ENCODE assay signal across 24 cellular contexts in the genomic region with DNA sequence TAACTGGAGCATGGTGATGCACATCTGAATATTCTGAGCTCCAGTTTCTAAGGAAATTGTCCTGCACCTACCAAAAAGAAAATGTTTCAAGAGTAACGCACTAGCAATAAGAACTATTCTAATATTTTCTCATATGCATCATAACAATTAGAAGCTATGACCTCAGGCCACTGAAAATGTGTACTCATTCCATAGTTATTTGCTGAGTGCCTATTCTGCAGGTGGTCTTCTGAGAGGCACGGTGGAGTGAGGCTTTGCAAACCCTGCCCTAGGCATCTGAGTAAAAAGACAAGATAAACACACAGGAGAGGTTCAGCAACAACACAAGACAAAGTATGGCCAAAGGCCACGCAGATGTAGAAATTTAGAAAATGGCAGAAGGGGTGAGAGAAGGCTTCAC. TPM values are rescaled to one million over a fixed set of nuclear protein-coding genes. Genes with fewer than 3 reads are reported as not detected.
DNase-seq lines count a peak whose midpoint lies in the region; FAIRE-seq and TF ChIP-seq lines count a peak whose summit lies in the region.
"Had no signal": no experiment of that assay in that cellular context is flagged by ENCODE, and none has a peak within 500 bp of the region (broad histone marks: within the 10 kb centered on the region; RNA-seq: fewer than 3 reads in every experiment).

No MANE protein-coding gene starts in this region.

- H3K4me3 ChIP-seq in epithelial cell of esophagus (ENCODE audit: low read length) (no peak overlapping the region), trophoblast cell (ENCODE audit: low read depth, low read length) (no peak overlapping the region), A673 (ENCODE audit: low read depth, low read length, poor library complexity, severe bottlenecking) (no peak overlapping the region)
- H3K4me3 ChIP-seq: K562 had no signal

- H3K23ac ChIP-seq in trophoblast cell (ENCODE audit: low read length): no peak overlapping the region

- H2AK5ac ChIP-seq in trophoblast cell (ENCODE audit: low read length): no peak overlapping the region

- no CpG with 5 or more reads among the region's 3 CpGs for WGBS in trophoblast cell (ENCODE audit: extremely low coverage, insufficient coverage, insufficient read length)

- H3K4ac ChIP-seq in trophoblast cell (ENCODE audit: low read depth, low read length): no peak overlapping the region

- H2BK12ac ChIP-seq in trophoblast cell (ENCODE audit: low read length): no peak overlapping the region

- no peak overlapping the region for H3K4me2 ChIP-seq in trophoblast cell (ENCODE audit: low read length)

- H4K8ac ChIP-seq in trophoblast cell (ENCODE audit: low read depth, low read length): no peak overlapping the region

- no peak overlapping the region for H2BK120ac ChIP-seq in trophoblast cell (ENCODE audit: insufficient read depth, low read length, poor library complexity)

- no peak overlapping the region for H4K12ac ChIP-seq in trophoblast cell (ENCODE audit: low read depth, low read length)

- no peak overlapping the region for H2BK5ac ChIP-seq in trophoblast cell (ENCODE audit: low read depth, low read length, poor library complexity)

- DNase-seq in HFFc6: peak; percentile 41
- DNase-seq in RPMI7951 (ENCODE audit: low read depth): peak; percentile 10
- DNase-seq in epithelial cell of esophagus (ENCODE audit: low read depth): peak; percentile 62
- peak; percentile 82 to 95 for DNase-seq in trophoblast cell
- no peak for DNase-seq in GM12891 (ENCODE audit: insufficient read length, low spot score)
- no peak for DNase-seq in HK-2 (ENCODE audit: unreplicated experiment)
- no peak for DNase-seq in A673 (ENCODE audit: low spot score)
- DNase-seq in activated naive CD4-positive, alpha-beta T cell treated with anti-CD3 and anti-CD28 coated beads, Interleukin-2, amount 10 ng/mL, durations not matched to agents 7 days and 5 days: no peak
- DNase-seq: BE2C, DMS79, GOT3, HCEC 1CT, NCI-H1092, NCI-H1436 treated with DMSO at 0.1 percent for 48 hours, NCI-H1930, NCI-H2227 treated with DMSO at 0.1 percent for 48 hours, NCI-H510A treated with DMSO at 0.1 percent for 48 hours, NCI-H748 treated with DMSO at 0.1 percent for 48 hours had no signal

- TF ChIP-seq POLR2A in GM12891 (IDR thresholded peaks at IDR 0.05; ENCODE audit: low read depth, low read length): no peak

- intact Hi-C loops in A673 (cut with micrococcal nuclease; ENCODE audit: unreplicated experiment): no loop called here

- POLR2A ChIA-PET in A673 (lab: Charles Lee; ENCODE audit: low non-redundant PET): no interaction called here

- H3K4me3 Mint-ChIP-seq in HFFc6: 0 out of 2 replicates have a peak overlapping the region, but pooled peaks have one; percentile 2
- H3K4me3 Mint-ChIP-seq in activated naive CD4-positive, alpha-beta T cell treated with anti-CD3 and anti-CD28 coated beads, Interleukin-2, amount 10 ng/mL, durations not matched to agents 7 days and 5 days: no peak overlapping the region

- H3K4me1 ChIP-seq in trophoblast cell (ENCODE audit: control insufficient read depth in 1 of 2, insufficient read depth in 2 of 2, low read length in 2 of 2) (no peaks in the 10 kb centered on the region), A673 (ENCODE audit: insufficient read depth, low read length, poor library complexity, severe bottlenecking) (no peaks in the 10 kb centered on the region)
- H3K4me1 ChIP-seq: BE2C had no signal

- no peak overlapping the region for H3K9ac ChIP-seq in trophoblast cell (ENCODE audit: low read length)

- no peak overlapping the region for H3K14ac ChIP-seq in trophoblast cell (ENCODE audit: low read length)

- H3K4me1 Mint-ChIP-seq in HFFc6 (ENCODE audit: low read depth): peaks cover 32% of the 10 kb centered on the region
- no peaks in the 10 kb centered on the region for H3K4me1 Mint-ChIP-seq in activated naive CD4-positive, alpha-beta T cell treated with anti-CD3 and anti-CD28 coated beads, Interleukin-2, amount 10 ng/mL, durations not matched to agents 7 days and 5 days

- no peaks in the 10 kb centered on the region; the same call in 1 of the 2 replicates for H3K27me3 Mint-ChIP-seq in HFFc6 (ENCODE audit: insufficient read depth)
- no peaks in the 10 kb centered on the region for H3K27me3 Mint-ChIP-seq in activated naive CD4-positive, alpha-beta T cell treated with anti-CD3 and anti-CD28 coated beads, Interleukin-2, amount 10 ng/mL, durations not matched to agents 7 days and 5 days

- CTCF ChIA-PET in A673 (lab: Charles Lee): no interaction called here
- CTCF ChIA-PET in activated naive CD4-positive, alpha-beta T cell treated with anti-CD3 and anti-CD28 coated beads, Interleukin-2, amount 10 ng/mL, durations not matched to agents 7 days and 5 days (lab: Charles Lee): no interaction called here

- H3K27me3 ChIP-seq in trophoblast cell (ENCODE audit: insufficient read depth, low read length): no peaks in the 10 kb centered on the region
- no peaks in the 10 kb centered on the region for H3K27me3 ChIP-seq in A673 (replicated peaks; ENCODE audit: insufficient read depth, low read depth, low read length, poor library complexity)
- H3K27me3 ChIP-seq: BE2C had no signal

- H3K27ac Mint-ChIP-seq in HFFc6: peak overlapping the region; percentile 61
- H3K27ac Mint-ChIP-seq in activated naive CD4-positive, alpha-beta T cell treated with anti-CD3 and anti-CD28 coated beads, Interleukin-2, amount 10 ng/mL, durations not matched to agents 7 days and 5 days: no peak overlapping the region

- no peak overlapping the region for H3K27ac ChIP-seq in trophoblast cell (ENCODE audit: low read depth, low read length)
- H3K27ac ChIP-seq in A673 (ENCODE audit: low read depth, low read length, poor library complexity, severe bottlenecking): no peak overlapping the region

- H4K91ac ChIP-seq in trophoblast cell (ENCODE audit: low read depth, low read length): no peak overlapping the region

- no peak for FAIRE-seq in GM12891 (lab: Jason Lieb, UNC)
- FAIRE-seq: A204.1, GM12892, GM18507, GM19239, K562 had no signal

- BruUV-seq in A673 (replicated peaks; lab: Mats Ljungman, UMichigan): no TSS peak

- H2AFZ ChIP-seq in trophoblast cell (ENCODE audit: insufficient read depth, low read length, poor library complexity): no peak overlapping the region

- H3K9me3 ChIP-seq in trophoblast cell (ENCODE audit: insufficient read depth, low read depth, low read length) (peaks cover 1% of the 10 kb centered on the region), A673 (ENCODE audit: low read depth, low read length, poor library complexity, severe bottlenecking) (no peaks in the 10 kb centered on the region)
- H3K9me3 ChIP-seq: BE2C had no signal

- no peaks in the 10 kb centered on the region for H3K79me1 ChIP-seq in trophoblast cell (ENCODE audit: low read length)

- H3K36me3 ChIP-seq in trophoblast cell (ENCODE audit: control insufficient read depth in 1 of 2, insufficient read depth in 2 of 2, low read length in 2 of 2) (no peaks in the 10 kb centered on the region), A673 (ENCODE audit: insufficient read depth, low read length, poor library complexity, severe bottlenecking) (no peaks in the 10 kb centered on the region)
- H3K36me3 ChIP-seq: BE2C had no signal

- H3K18ac ChIP-seq in trophoblast cell (ENCODE audit: low read length): no peak overlapping the region

- peaks cover 6% of the 10 kb centered on the region for H3K9me3 Mint-ChIP-seq in HFFc6
- no peaks in the 10 kb centered on the region for H3K9me3 Mint-ChIP-seq in activated naive CD4-positive, alpha-beta T cell treated with anti-CD3 and anti-CD28 coated beads, Interleukin-2, amount 10 ng/mL, durations not matched to agents 7 days and 5 days

- H3K79me2 ChIP-seq in trophoblast cell (ENCODE audit: control insufficient read depth, insufficient read depth, low read length, poor library complexity): no peaks in the 10 kb centered on the region

- no peak for TF ChIP-seq CTCF in HFFc6 (IDR thresholded peaks at IDR 0.05)
- no peak for TF ChIP-seq CTCF in epithelial cell of esophagus (IDR thresholded peaks at IDR 0.05; ENCODE audit: insufficient read depth, low read depth, low read length, missing control alignments)
- TF ChIP-seq CTCF in A673 (conservative IDR thresholded peaks at IDR 0.05; ENCODE audit: low read depth, low read length): no peak

- H3K36me3 Mint-ChIP-seq in HFFc6 (ENCODE audit: low read depth): peaks cover 10% of the 10 kb centered on the region
- no peaks in the 10 kb centered on the region for H3K36me3 Mint-ChIP-seq in activated naive CD4-positive, alpha-beta T cell treated with anti-CD3 and anti-CD28 coated beads, Interleukin-2, amount 10 ng/mL, durations not matched to agents 7 days and 5 days

TF ChIP-seq in GM12891, 5 proteins besides CTCF, POLR2A, EP300 and RAD21:
- TF ChIP-seq TAF1 (IDR thresholded peaks at IDR 0.05; ENCODE audit: low read depth, low read length) (no peak), POLR2AphosphoS5 (IDR thresholded peaks at IDR 0.05; ENCODE audit: low read depth, low read length) (no peak), POU2F2 (IDR thresholded peaks at IDR 0.05; ENCODE audit: low read depth, low read length) (no peak), PAX5 (IDR thresholded peaks at IDR 0.05; ENCODE audit: insufficient read depth, low read length, severe bottlenecking) (no peak), SPI1 (IDR thresholded peaks at IDR 0.05; ENCODE audit: low read depth, low read length) (no peak)
TF ChIP-seq in GM12891: peak in this region for 0.

RNA-seq across cellular contexts. Expression of gene SLC10A6, which starts 23.7 kb away (rescaled TPM):
- under 1 TPM; 0.28 to 0.73 (median 0.57) TPM for total RNA-seq in HFFc6 (2021; fragmentation: NEBNext Ultra II Directional; extraction: Animal tissue kit (Norgen Biotek cat#: 25700))
- not detected in 2 replicates for total RNA-seq in RPMI7951 (2014; rRNA removed; shearing (Covaris generic))
- polyA plus RNA-seq in trophoblast cell (2013): 0.04 and 0.06 TPM in 2 replicates
- polyA plus RNA-seq in GM12891 (2012; ENCODE audit: low read depth, missing spikeins): not detected
- total RNA-seq in A673 (2021): 0.26 TPM in 1 of 2 replicates, not detected in the other
- total RNA-seq: G401, K562 had no signal
- polyA plus RNA-seq: K562 had no signal

Comparison
In these comparisons a context has a peak if more than half of its experiments do, and no peak if none do; other contexts are left out.
1. DNase-seq: peak in HFFc6 (single experiment), RPMI7951 (single experiment), epithelial cell of esophagus (single experiment) and trophoblast cell (2 of 2); none in GM12891 (single experiment), HK-2 (single experiment), A673 (single experiment) and activated naive CD4-positive, alpha-beta T cell treated with anti-CD3 and anti-CD28 coated beads, Interleukin-2, amount 10 ng/mL, durations not matched to agents 7 days and 5 days (single experiment).